In genomic region chr11:96842731-96843130, GRCh38 we compare ENCODE assay signal across 5 cellular contexts.
"Had no signal": no experiment of that assay in that cellular context is flagged by ENCODE, and none has a peak within 500 bp of the region (broad histone marks: within the 10 kb centered on the region; RNA-seq: fewer than 3 reads in every experiment).

No MANE protein-coding gene starts in this region.

- H3K27ac ChIP-seq: HL-60 had no signal

- DNase-seq: IMR-90, KBM-7, KG1 had no signal

- H3K4me3 ChIP-seq: K562 had no signal
